Comparison of ENCODE assay signal across 40 cellular contexts in the genomic region with DNA sequence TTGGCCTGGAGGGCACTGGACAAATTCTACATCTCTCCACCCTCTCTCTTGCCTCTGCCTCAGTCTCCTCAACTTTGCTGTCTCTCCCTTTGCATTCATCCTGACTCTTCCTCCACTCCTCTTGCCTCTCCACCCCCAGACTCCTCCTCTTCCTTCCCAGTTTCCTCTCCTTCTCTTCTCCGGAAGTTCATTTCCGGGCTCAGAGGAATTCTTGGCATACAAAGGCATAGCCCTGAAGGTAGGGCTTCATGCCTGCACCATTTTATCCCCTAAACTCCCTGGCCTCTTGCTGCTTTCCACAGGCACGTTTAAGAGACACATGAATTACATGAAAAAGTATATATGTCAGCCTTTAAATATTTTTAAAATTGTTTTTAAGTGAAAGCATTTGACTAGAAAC. TPM values are rescaled to one million over a fixed set of nuclear protein-coding genes. Genes with fewer than 3 reads are reported as not detected.
DNase-seq lines count a peak whose midpoint lies in the region; ATAC-seq, FAIRE-seq and TF ChIP-seq lines count a peak whose summit lies in the region.
"Had no signal": no experiment of that assay in that cellular context is flagged by ENCODE, and none has a peak within 500 bp of the region (broad histone marks: within the 10 kb centered on the region; RNA-seq: fewer than 3 reads in every experiment).

No MANE protein-coding gene starts in this region.

- ATAC-seq in T-helper 17 cell, result no peak
- no peak for ATAC-seq in HepG2
- no peak for ATAC-seq in natural killer cell
- ATAC-seq: activated CD8-positive, alpha-beta T cell treated with anti-CD3 and anti-CD28 coated beads, Interleukin-2, amount 10 ng/mL, durations not matched to agents 7 days and 5 days; gastroesophageal sphincter; K562; mucosa of descending colon; pancreas; stimulated activated naive B cell treated with anti-CD40 and anti-IgM and Interleukin-4, amounts not matched to agents 10 μg/mL and 1 μg/mL and 100 μg/mL, for 72 hours had no signal

- TF ChIP-seq EP300 in HepG2 (IDR thresholded peaks at IDR 0.05; ENCODE audit: low read depth in 2 of 2, low read length in 2 of 2) (no peak), HepG2 (CRISPR knock-in tag; IDR thresholded peaks at IDR 0.05; ENCODE audit: borderline replicate concordance) (no peak)

- BruUV-seq in HepG2 (replicated peaks; lab: Mats Ljungman, UMichigan), result no TSS peak

- TF ChIP-seq POLR2A in HepG2 (IDR thresholded peaks at IDR 0.05; ENCODE audit: insufficient read depth in 1 of 2, low read depth in 2 of 2, low read length in 2 of 2) (no peak), spleen (IDR thresholded peaks at IDR 0.05) (no peak)

- WGBS in GM23248 (ENCODE audit: low coverage in 1 of 2, low lambda C conversion rate in 2 of 2, missing lambda C conversion rate in 2 of 2), 2 experiments, result 41 to 46% methylated on average over 3 of the region's 3 CpGs
- 22% methylated on average over 3 of the region's 3 CpGs for WGBS in HepG2 (ENCODE audit: low lambda C conversion rate)
- 20 to 30% (median 25%) methylated on average over 3 of the region's 3 CpGs for WGBS in spleen, 5 donors

- H3K4me3 Mint-ChIP-seq in T-helper 17 cell (no peak overlapping the region), natural killer cell (no peak overlapping the region)
- H3K4me3 Mint-ChIP-seq: activated CD8-positive, alpha-beta T cell treated with anti-CD3 and anti-CD28 coated beads, Interleukin-2, amount 10 ng/mL, durations not matched to agents 7 days and 5 days; activated naive CD8-positive, alpha-beta T cell treated with anti-CD3 and anti-CD28 coated beads for 36 hours; endodermal cell; immature natural killer cell; nephron progenitor cell; stimulated activated naive B cell treated with anti-CD40 and anti-IgM and Interleukin-4, amounts not matched to agents 10 μg/mL and 1 μg/mL and 100 μg/mL, for 72 hours; T-helper 1 cell treated with Interleukin-12 subunit alpha and Interleukin-12 subunit beta and Interleukin-4 antibody, amounts not matched to agents 30 μg/mL and 1 μg/mL, for 36 hours had no signal

- TF ChIP-seq RAD21 in HepG2 (CRISPR knock-in tag; IDR thresholded peaks at IDR 0.05), result no peak

- TF ChIP-seq CTCF in HepG2 (CRISPR knock-in tag; IDR thresholded peaks at IDR 0.05) (no peak), spleen (IDR thresholded peaks at IDR 0.05 in 8 of 11, conservative IDR thresholded peaks at IDR 0.05 in 3 of 11) (no peak), natural killer cell (IDR thresholded peaks at IDR 0.05) (no peak)

- POLR2A ChIA-PET in HepG2 (lab: Yijun Ruan, JAX), result no interaction called here

- H3K36me3 ChIP-seq in BLaER1 (no peaks in the 10 kb centered on the region), GM23248 (ENCODE audit: low read depth) (no peaks in the 10 kb centered on the region), HepG2 (replicated peaks in 1 of 2; ENCODE audit: control insufficient read depth in 1 of 2, insufficient read depth in 2 of 2, low read length in 2 of 2) (no peaks in the 10 kb centered on the region), spleen (no peaks in the 10 kb centered on the region)
- H3K36me3 ChIP-seq: ascending aorta, BE2C, esophagus squamous epithelium, gastroesophageal sphincter, MG63, pancreas, Peyer's patch, right atrium auricular region, SJSA1, upper lobe of left lung had no signal

- peaks cover 50% of the 10 kb centered on the region for H3K4me1 ChIP-seq in BLaER1
- H3K4me1 ChIP-seq in GM23248 (ENCODE audit: insufficient read depth), result no peaks in the 10 kb centered on the region
- H3K4me1 ChIP-seq in HepG2 (ENCODE audit: insufficient read depth, low read length), result no peaks in the 10 kb centered on the region
- peaks cover 0 to 11% (median 2%) of the 10 kb centered on the region in 6 donors for H3K4me1 ChIP-seq in spleen
- H3K4me1 ChIP-seq: ascending aorta, BE2C, gastroesophageal sphincter, pancreas, Peyer's patch, right atrium auricular region, SJSA1 had no signal

- CTCF ChIA-PET in HepG2 (lab: Yijun Ruan, JAX; ENCODE audit: low intra/inter-chr PET ratio, low total read pairs), result no interaction called here

- H3K27me3 ChIP-seq in BLaER1 (peaks cover 14% of the 10 kb centered on the region; the same call in 1 of the 2 replicates), GM23248 (replicated peaks; ENCODE audit: insufficient read depth) (no peaks in the 10 kb centered on the region; the same call in 1 of the 2 replicates), HepG2 (ENCODE audit: control insufficient read depth in 1 of 2, insufficient read depth in 2 of 2, low read length in 2 of 2) (peaks cover 6 to 41% of the 10 kb centered on the region in 2 experiments; a peak in 4 of 5 replicates), spleen (replicated peaks in 1 of 7) (no peaks in the 10 kb centered on the region)
- H3K27me3 ChIP-seq: ascending aorta, BE2C, esophagus squamous epithelium, gastroesophageal sphincter, MG63, pancreas, Peyer's patch, right atrium auricular region, SJSA1, upper lobe of left lung had no signal

- no peak for DNase-seq in GM23248
- no peak for DNase-seq in T-helper 17 cell
- no peak for DNase-seq in HepG2 (ENCODE audit: low spot score)
- no peak for DNase-seq in NCI-H1048 (lab: John Stamatoyannopoulos, UW)
- no peak for DNase-seq in NCI-H128 (lab: John Stamatoyannopoulos, UW; ENCODE audit: unreplicated experiment)
- no peak for DNase-seq in spleen
- DNase-seq in natural killer cell, result no peak
- DNase-seq: ACHN; activated CD8-positive, alpha-beta T cell treated with anti-CD3 and anti-CD28 coated beads, Interleukin-2, amount 10 ng/mL, durations not matched to agents 7 days and 5 days; activated effector memory CD4-positive, alpha-beta T cell treated with anti-CD3 and anti-CD28 coated beads, Interleukin-2, amount 50 U/mL, for 16 hours; activated naive CD8-positive, alpha-beta T cell treated with anti-CD3 and anti-CD28 coated beads for 36 hours; activated T-cell treated with anti-CD3 and anti-CD28 coated beads for 4 hours; BE2C; caudate nucleus; COR-L47; cortex of kidney; DMS79; endodermal cell; esophagus squamous epithelium; hippocampal formation; immature natural killer cell; MG63; mucosa of descending colon; NCI-H1417; NCI-H2029 treated with DMSO at 0.1 percent for 48 hours; NCI-H345; NCI-H748 treated with DMSO at 0.1 percent for 48 hours; nephron progenitor cell; pancreas; Peyer's patch; stimulated activated naive B cell treated with anti-CD40 and anti-IgM and Interleukin-4, amounts not matched to agents 10 μg/mL and 1 μg/mL and 100 μg/mL, for 72 hours; upper lobe of left lung had no signal

- peaks cover 10% of the 10 kb centered on the region; the same call in 1 of the 2 replicates for H4K20me1 ChIP-seq in BLaER1
- H4K20me1 ChIP-seq in GM23248 (ENCODE audit: insufficient read depth), result no peaks in the 10 kb centered on the region
- H4K20me1 ChIP-seq in HepG2 (ENCODE audit: insufficient read depth, low read length), result no peaks in the 10 kb centered on the region

- H3K9ac ChIP-seq in BLaER1 (no peak overlapping the region), GM23248 (no peak overlapping the region), HepG2 (ENCODE audit: insufficient read depth, low read depth, low read length) (no peak overlapping the region)

- H3K27me3 Mint-ChIP-seq in T-helper 17 cell (no peaks in the 10 kb centered on the region), natural killer cell (ENCODE audit: low read depth in 2 of 2) (no peaks in the 10 kb centered on the region)
- H3K27me3 Mint-ChIP-seq: activated naive CD8-positive, alpha-beta T cell treated with anti-CD3 and anti-CD28 coated beads for 36 hours had no signal

- H3K4me2 ChIP-seq in BLaER1, result peak overlapping the region; percentile 40
- H3K4me2 ChIP-seq in GM23248 (ENCODE audit: unreplicated experiment), result no peak overlapping the region
- no peak overlapping the region for H3K4me2 ChIP-seq in HepG2 (ENCODE audit: low read depth, low read length)

- H3K27ac Mint-ChIP-seq in T-helper 17 cell, result peak overlapping the region; percentile 61
- no peak overlapping the region for H3K27ac Mint-ChIP-seq in natural killer cell
- H3K27ac Mint-ChIP-seq: activated CD8-positive, alpha-beta T cell treated with anti-CD3 and anti-CD28 coated beads, Interleukin-2, amount 10 ng/mL, durations not matched to agents 7 days and 5 days; activated naive CD8-positive, alpha-beta T cell treated with anti-CD3 and anti-CD28 coated beads for 36 hours; endodermal cell; nephron progenitor cell; stimulated activated naive B cell treated with anti-CD40 and anti-IgM and Interleukin-4, amounts not matched to agents 10 μg/mL and 1 μg/mL and 100 μg/mL, for 72 hours; T-helper 1 cell treated with Interleukin-12 subunit alpha and Interleukin-12 subunit beta and Interleukin-4 antibody, amounts not matched to agents 30 μg/mL and 1 μg/mL, for 36 hours had no signal

- H3K9me2 ChIP-seq in GM23248 (ENCODE audit: insufficient read depth), result no peaks in the 10 kb centered on the region

- H3F3A ChIP-seq in GM23248 (ENCODE audit: insufficient read depth), result no peaks in the 10 kb centered on the region

- FAIRE-seq in HepG2 (lab: Jason Lieb, UNC), result no peak
- FAIRE-seq: GM18507, K562, pancreas had no signal

- H3K79me2 ChIP-seq in GM23248 (ENCODE audit: insufficient read depth), result no peaks in the 10 kb centered on the region
- H3K79me2 ChIP-seq in HepG2 (ENCODE audit: insufficient read depth, low read length), result no peaks in the 10 kb centered on the region

- H3K9me3 Mint-ChIP-seq in natural killer cell, result no peaks in the 10 kb centered on the region
- H3K9me3 Mint-ChIP-seq: activated naive CD8-positive, alpha-beta T cell treated with anti-CD3 and anti-CD28 coated beads for 36 hours; endodermal cell; immature natural killer cell; nephron progenitor cell; stimulated activated naive B cell treated with anti-CD40 and anti-IgM and Interleukin-4, amounts not matched to agents 10 μg/mL and 1 μg/mL and 100 μg/mL, for 72 hours; T-helper 1 cell treated with Interleukin-12 subunit alpha and Interleukin-12 subunit beta and Interleukin-4 antibody, amounts not matched to agents 30 μg/mL and 1 μg/mL, for 36 hours had no signal

- H3K4me3 ChIP-seq in BLaER1 (no peak overlapping the region), GM23248 (no peak overlapping the region), HepG2 (replicated peaks in 1 of 3; ENCODE audit: insufficient read depth in 1 of 3, low read depth in 2 of 3, low read length in 3 of 3) (no peak overlapping the region), spleen (no peak overlapping the region)
- H3K4me3 ChIP-seq: ascending aorta, esophagus squamous epithelium, gastroesophageal sphincter, K562, MG63, mucosa of descending colon, pancreas, Peyer's patch, right atrium auricular region, SJSA1, upper lobe of left lung had no signal

- no peak overlapping the region for H3K27ac ChIP-seq in BLaER1
- no peak overlapping the region for H3K27ac ChIP-seq in GM23248
- H3K27ac ChIP-seq in HepG2 (ENCODE audit: extremely low read length, insufficient read depth, low read length), result no peak overlapping the region
- no peak overlapping the region for H3K27ac ChIP-seq in spleen
- H3K27ac ChIP-seq: ascending aorta, esophagus squamous epithelium, gastroesophageal sphincter, pancreas, Peyer's patch, right atrium auricular region, SJSA1 had no signal

- H3K4me1 Mint-ChIP-seq in T-helper 17 cell (peaks cover 5% of the 10 kb centered on the region), natural killer cell (peaks cover 5% of the 10 kb centered on the region in 2 donors)
- H3K4me1 Mint-ChIP-seq: immature natural killer cell; nephron progenitor cell; stimulated activated naive B cell treated with anti-CD40 and anti-IgM and Interleukin-4, amounts not matched to agents 10 μg/mL and 1 μg/mL and 100 μg/mL, for 72 hours had no signal

- in situ Hi-C loops in GM23248 (cut with MboI) (loop anchor here (25.0 kb wide), 1 partner anchor 767 kb away; the partner anchor contains the start of gene ZNF133), HepG2 (cut with HindIII; ENCODE audit: extremely low pct_ligation_motif_present, low pct_unique_long_range_greater_than_20kb) (loop anchor here (25.0 kb wide), 1 partner anchor 767 kb away; the partner anchor contains the start of gene ZNF133)

- intact Hi-C loops in HepG2 (cut with micrococcal nuclease; ENCODE audit: unreplicated experiment), result no loop called here
- intact Hi-C loops in spleen (cut with DNase I; ENCODE audit: low total_unique reads), result no loop called here
- intact Hi-C loops in natural killer cell (cut with micrococcal nuclease), result no loop called here

- H3K36me3 Mint-ChIP-seq in T-helper 17 cell (ENCODE audit: low read depth) (no peaks in the 10 kb centered on the region), natural killer cell (no peaks in the 10 kb centered on the region)
- H3K36me3 Mint-ChIP-seq: activated naive CD8-positive, alpha-beta T cell treated with anti-CD3 and anti-CD28 coated beads for 36 hours; stimulated activated naive B cell treated with anti-CD40 and anti-IgM and Interleukin-4, amounts not matched to agents 10 μg/mL and 1 μg/mL and 100 μg/mL, for 72 hours had no signal

- H3K9me3 ChIP-seq in BLaER1 (no peaks in the 10 kb centered on the region), GM23248 (ENCODE audit: low read depth) (no peaks in the 10 kb centered on the region), T-helper 17 cell (ENCODE audit: control insufficient read depth, low read length, poor library complexity, severe bottlenecking) (no peaks in the 10 kb centered on the region), HepG2 (ENCODE audit: low read length) (no peaks in the 10 kb centered on the region), spleen (no peaks in the 10 kb centered on the region)
- H3K9me3 ChIP-seq: ascending aorta, BE2C, esophagus squamous epithelium, gastroesophageal sphincter, MG63, mucosa of descending colon, pancreas, Peyer's patch, right atrium auricular region, SJSA1, upper lobe of left lung had no signal

- H2AFZ ChIP-seq in GM23248 (peak overlapping the region; percentile 39), HepG2 (ENCODE audit: low read length) (no peak overlapping the region)

RNA-seq across cellular contexts. Expression of gene BFSP1, which starts 10.6 kb away (rescaled TPM):
- total RNA-seq in GM23248 (2014; rRNA removed; shearing (Covaris generic)), result 0.25 and 0.32 TPM in 2 replicates
- 0.25 and 0.28 TPM in 2 replicates for polyA plus RNA-seq in GM23248 (2016; fragmentation: Nextera tagmentation; extraction: Ambion mirVana)
- total RNA-seq in T-helper 17 cell, result 1 to 10 TPM in 1 of 2 donors, under 1 TPM in 1; 0.21 to 1.0 TPM
- 0.22 and 0.36 TPM in 2 replicates for total RNA-seq in HepG2 (2016; rRNA removed; fragmentation: Illumina TruSeq; extraction: Trizol)
- total RNA-seq in HepG2 (2016; cell fraction: cytosol; rRNA removed; fragmentation: Illumina TruSeq; extraction: Trizol; ENCODE audit: low read depth), result 0.30 TPM in 1 of 2 replicates, not detected in the other
- total RNA-seq in HepG2 (2016; cell fraction: insoluble cytoplasmic fraction; rRNA removed; fragmentation: Illumina TruSeq; extraction: Trizol), result 0.30 and 0.79 TPM in 2 replicates
- 0.28 and 0.34 TPM in 2 replicates for total RNA-seq in HepG2 (2016; cell fraction: membrane; rRNA removed; fragmentation: Illumina TruSeq; extraction: Trizol)
- total RNA-seq in HepG2 (2016; cell fraction: nucleus; rRNA removed; fragmentation: Illumina TruSeq; extraction: Trizol), result 0.19 and 0.44 TPM in 2 replicates
- 0.24 and 0.26 TPM in 2 replicates for polyA plus RNA-seq in HepG2 (2011; rRNA removed)
- polyA plus RNA-seq in HepG2 (2011; cell fraction: cytosol; rRNA removed), result 0.28 and 0.32 TPM in 2 replicates
- 0.11 and 0.23 TPM in 2 replicates for polyA plus RNA-seq in HepG2 (2011; cell fraction: nucleus; rRNA removed)
- polyA plus RNA-seq in HepG2 (2012), result 0.15 and 0.31 TPM in 2 replicates
- 0.11 and 0.23 TPM in 2 replicates for polyA plus RNA-seq in HepG2 (2016; cell fraction: cytosol; fragmentation: Illumina TruSeq; extraction: Trizol; ENCODE audit: low read depth)
- 0.26 and 0.56 TPM in 2 replicates for polyA plus RNA-seq in HepG2 (2016; cell fraction: insoluble cytoplasmic fraction; fragmentation: Illumina TruSeq; extraction: Trizol; ENCODE audit: low read depth)
- 0.26 and 0.31 TPM in 2 replicates for polyA plus RNA-seq in HepG2 (2016; cell fraction: membrane; fragmentation: Illumina TruSeq; extraction: Trizol; ENCODE audit: low read depth)
- 0.21 and 0.27 TPM in 2 replicates for polyA plus RNA-seq in HepG2 (2016; cell fraction: nucleus; fragmentation: Illumina TruSeq; extraction: Trizol; ENCODE audit: insufficient read depth, low read depth)
- polyA minus RNA-seq in HepG2 (2011; rRNA and poly(A)+ RNA removed; ENCODE audit: low replicate concordance), result 0.42 and 1.2 TPM in 2 replicates
- not detected in 2 replicates for polyA minus RNA-seq in HepG2 (2011; cell fraction: cytosol; rRNA and poly(A)+ RNA removed)
- polyA minus RNA-seq in HepG2 (2011; cell fraction: nucleus; rRNA and poly(A)+ RNA removed), result 0.25 TPM in 1 of 2 replicates, not detected in the other
- under 1 TPM; 0.13 to 0.86 (median 0.44) TPM for total RNA-seq in spleen
- polyA plus RNA-seq in spleen, result under 1 TPM; 0.35 to 0.48 (median 0.38) TPM
- 1 to 10 TPM; 2.7 to 7.3 (median 3.7) TPM for total RNA-seq in natural killer cell
- total RNA-seq: ascending aorta had no signal

RNA-seq across cellular contexts. Expression of gene DSTN, which starts 49.3 kb away (rescaled TPM):
- total RNA-seq in GM23248 (2014; rRNA removed; shearing (Covaris generic)), result 338 and 360 TPM in 2 replicates
- 610 and 613 TPM in 2 replicates for polyA plus RNA-seq in GM23248 (2016; fragmentation: Nextera tagmentation; extraction: Ambion mirVana)
- total RNA-seq in T-helper 17 cell, result 10 to 100 TPM; 41.4 to 46.5 TPM
- total RNA-seq in HepG2 (2016; rRNA removed; fragmentation: Illumina TruSeq; extraction: Trizol), result 106 and 164 TPM in 2 replicates
- 28.2 and 36.3 TPM in 2 replicates for total RNA-seq in HepG2 (2016; cell fraction: cytosol; rRNA removed; fragmentation: Illumina TruSeq; extraction: Trizol; ENCODE audit: low read depth)
- total RNA-seq in HepG2 (2016; cell fraction: insoluble cytoplasmic fraction; rRNA removed; fragmentation: Illumina TruSeq; extraction: Trizol), result 120 and 172 TPM in 2 replicates
- 94.4 and 96.0 TPM in 2 replicates for total RNA-seq in HepG2 (2016; cell fraction: membrane; rRNA removed; fragmentation: Illumina TruSeq; extraction: Trizol)
- 46.1 and 50.0 TPM in 2 replicates for total RNA-seq in HepG2 (2016; cell fraction: nucleus; rRNA removed; fragmentation: Illumina TruSeq; extraction: Trizol)
- polyA plus RNA-seq in HepG2 (2011; rRNA removed), result 21.8 and 27.6 TPM in 2 replicates
- polyA plus RNA-seq in HepG2 (2011; cell fraction: cytosol; rRNA removed), result 11.0 and 20.0 TPM in 2 replicates
- 8.1 and 11.6 TPM in 2 replicates for polyA plus RNA-seq in HepG2 (2011; cell fraction: nucleus; rRNA removed)
- polyA plus RNA-seq in HepG2 (2012), result 74.6 and 95.1 TPM in 2 replicates
- 77.0 and 95.4 TPM in 2 replicates for polyA plus RNA-seq in HepG2 (2016; cell fraction: cytosol; fragmentation: Illumina TruSeq; extraction: Trizol; ENCODE audit: low read depth)
- 263 and 281 TPM in 2 replicates for polyA plus RNA-seq in HepG2 (2016; cell fraction: insoluble cytoplasmic fraction; fragmentation: Illumina TruSeq; extraction: Trizol; ENCODE audit: low read depth)
- polyA plus RNA-seq in HepG2 (2016; cell fraction: membrane; fragmentation: Illumina TruSeq; extraction: Trizol; ENCODE audit: low read depth), result 120 and 139 TPM in 2 replicates
- polyA plus RNA-seq in HepG2 (2016; cell fraction: nucleus; fragmentation: Illumina TruSeq; extraction: Trizol; ENCODE audit: insufficient read depth, low read depth), result 108 and 109 TPM in 2 replicates
- polyA minus RNA-seq in HepG2 (2011; rRNA and poly(A)+ RNA removed; ENCODE audit: low replicate concordance), result 1.3 and 4.9 TPM in 2 replicates
- polyA minus RNA-seq in HepG2 (2011; cell fraction: cytosol; rRNA and poly(A)+ RNA removed), result 15.3 and 15.9 TPM in 2 replicates
- 5.8 and 7.6 TPM in 2 replicates for polyA minus RNA-seq in HepG2 (2011; cell fraction: nucleus; rRNA and poly(A)+ RNA removed)
- 100 to 1,000 TPM in 3 of 7 donors, 10 to 100 TPM in 4; 62.0 to 122 (median 93.6) TPM for total RNA-seq in spleen
- 100 to 1,000 TPM in 2 of 3 donors, 10 to 100 TPM in 1; 65.8 to 157 (median 107) TPM for polyA plus RNA-seq in spleen
- total RNA-seq in natural killer cell, result 10 to 100 TPM; 47.5 to 73.5 (median 70.0) TPM
